ENCODE assay signal across 22 cellular contexts in genomic region chr6:35831257-35832007, GRCh38. TPM values are rescaled to one million over a fixed set of nuclear protein-coding genes. Genes with fewer than 3 reads are reported as not detected.
DNase-seq lines count a peak whose midpoint lies in the region; ATAC-seq and TF ChIP-seq lines count a peak whose summit lies in the region.
"Had no signal": no experiment of that assay in that cellular context is flagged by ENCODE, and none has a peak within 500 bp of the region (broad histone marks: within the 10 kb centered on the region; RNA-seq: fewer than 3 reads in every experiment).

No MANE protein-coding gene starts in this region.

- H3K9me3 ChIP-seq in RWPE2 (ENCODE audit: severe bottlenecking) = no peaks in the 10 kb centered on the region
- no peaks in the 10 kb centered on the region for H3K9me3 ChIP-seq in neutrophil
- H3K9me3 ChIP-seq in right cardiac atrium (ENCODE audit: control insufficient read depth, low read length) = no peaks in the 10 kb centered on the region
- H3K9me3 ChIP-seq: A549, MG63 had no signal

- 93% methylated on average over 5 of the region's 5 CpGs for WGBS in right cardiac atrium

- H3K4me2 ChIP-seq in GM23338 = no peak overlapping the region
- H3K4me2 ChIP-seq: A549, KMS-11, PC-9 had no signal

- H3K36me3 ChIP-seq in GM23338 (ENCODE audit: insufficient read depth) = peaks cover 14% of the 10 kb centered on the region
- H3K36me3 ChIP-seq in RWPE2 (ENCODE audit: low read depth) = peaks cover 37% of the 10 kb centered on the region
- H3K36me3 ChIP-seq in neutrophil = peaks cover 4% of the 10 kb centered on the region

- H3K27ac Mint-ChIP-seq in GM23338 = no peak overlapping the region

- H3K4me3 ChIP-seq in GM23338 (no peak overlapping the region), RWPE2 (ENCODE audit: severe bottlenecking) (no peak overlapping the region), neutrophil (ENCODE audit: low read depth in 1 of 2, low read length in 1 of 2) (no peak overlapping the region), right cardiac atrium (ENCODE audit: low read length) (no peak overlapping the region)
- H3K4me3 ChIP-seq: A549, GM12878, MG63, PC-9 had no signal

- H2AFZ ChIP-seq in GM23338 = no peak overlapping the region
- H2AFZ ChIP-seq: PC-9 had no signal

- TF ChIP-seq CTCF in GM23338 (conservative IDR thresholded peaks at IDR 0.05; ENCODE audit: low read depth in 2 of 2) = no peak
- no peak for TF ChIP-seq CTCF in RWPE2 (IDR thresholded peaks at IDR 0.05; ENCODE audit: poor library complexity, severe bottlenecking)
- TF ChIP-seq CTCF in neutrophil (IDR thresholded peaks at IDR 0.05) = no peak
- TF ChIP-seq CTCF in foreskin keratinocyte (conservative IDR thresholded peaks at IDR 0.05) = no peak

- DNase-seq in GM23338 (ENCODE audit: low spot score) (no peak), RWPE2 (ENCODE audit: low spot score) (no peak), kidney tubule cell (ENCODE audit: low spot score) (peak; percentile 4), COLO668 (lab: John Stamatoyannopoulos, UW; ENCODE audit: unreplicated experiment) (no peak), right cardiac atrium (no peak), foreskin keratinocyte (no peak)
- no peak for DNase-seq in activated CD4-positive, alpha-beta T cell treated with anti-CD3 and anti-CD28 coated beads for 48 hours
- DNase-seq: DMS79, HCEC 1CT, MG63, NCI-H1092 treated with DMSO at 0.1 percent for 48 hours, NCI-H1694 treated with DMSO at 0.1 percent for 48 hours, NCI-H446, NCI-H774, PC-9, SHP77 had no signal

- H3K79me2 ChIP-seq in GM23338 (replicated peaks; ENCODE audit: insufficient read depth) = no peaks in the 10 kb centered on the region

- H3K4me1 Mint-ChIP-seq in GM23338 = no peaks in the 10 kb centered on the region

- H3K4me1 ChIP-seq in GM23338 (ENCODE audit: insufficient read depth) = no peaks in the 10 kb centered on the region
- H3K4me1 ChIP-seq in RWPE2 (ENCODE audit: insufficient read depth, poor library complexity, severe bottlenecking) = no peaks in the 10 kb centered on the region
- H3K4me1 ChIP-seq in neutrophil (ENCODE audit: control insufficient read depth in 1 of 2, insufficient read depth in 1 of 2, low read depth in 1 of 2, low read length in 1 of 2) = peaks cover 43 to 45% of the 10 kb centered on the region in 2 experiments
- H3K4me1 ChIP-seq in right cardiac atrium (ENCODE audit: control insufficient read depth, insufficient read depth, low read length) = no peaks in the 10 kb centered on the region
- no peaks in the 10 kb centered on the region for H3K4me1 ChIP-seq in foreskin keratinocyte

- H3K4me3 Mint-ChIP-seq in GM23338 = no peak overlapping the region

- no peak; the same call in 2 of the 3 replicates for ATAC-seq in GM23338
- ATAC-seq in RWPE2 (ENCODE audit: low read depth) = peak; percentile 31; the same call in 2 of the 3 replicates
- ATAC-seq in right cardiac atrium = no peak
- no peak for ATAC-seq in foreskin keratinocyte
- ATAC-seq: A549, GM12878 had no signal

- H4K20me1 ChIP-seq in GM23338 (replicated peaks; ENCODE audit: insufficient read depth) = no peaks in the 10 kb centered on the region

- peaks cover 3% of the 10 kb centered on the region for H3K27me3 Mint-ChIP-seq in GM23338 (ENCODE audit: insufficient read depth, low read depth, poor library complexity)

- H3K9me3 Mint-ChIP-seq in GM23338 = no peaks in the 10 kb centered on the region

- peaks cover 26% of the 10 kb centered on the region for H3K36me3 Mint-ChIP-seq in GM23338 (ENCODE audit: low read depth)

- H3K27ac ChIP-seq in GM23338 (ENCODE audit: low read depth) = peak overlapping the region; percentile 68
- H3K27ac ChIP-seq in RWPE2 (ENCODE audit: poor library complexity, severe bottlenecking) = no peak overlapping the region
- peak overlapping the region; percentile 53 for H3K27ac ChIP-seq in neutrophil
- H3K27ac ChIP-seq in right cardiac atrium (ENCODE audit: low read length) = no peak overlapping the region
- H3K27ac ChIP-seq in foreskin keratinocyte = no peak overlapping the region
- H3K27ac ChIP-seq: A549, KMS-11 had no signal

- intact Hi-C loops in right cardiac atrium (cut with DNase I) = no loop called here

- H3F3A ChIP-seq in GM23338 (replicated peaks; ENCODE audit: low read depth) = peaks cover 6% of the 10 kb centered on the region; the same call in 1 of the 2 replicates

- H3K27me3 ChIP-seq in GM23338 (ENCODE audit: insufficient read depth) (no peaks in the 10 kb centered on the region), RWPE2 (ENCODE audit: insufficient read depth, poor library complexity, severe bottlenecking) (no peaks in the 10 kb centered on the region), neutrophil (no peaks in the 10 kb centered on the region), right cardiac atrium (ENCODE audit: control insufficient read depth, insufficient read depth) (no peaks in the 10 kb centered on the region), foreskin keratinocyte (no peaks in the 10 kb centered on the region)
- H3K27me3 ChIP-seq: MG63 had no signal

- no peaks in the 10 kb centered on the region for H3K9me2 ChIP-seq in GM23338 (ENCODE audit: insufficient read depth)

TF ChIP-seq in GM23338, 12 proteins besides CTCF, POLR2A, EP300 and RAD21 (continues in another document):
- TF ChIP-seq ZNF331 (CRISPR knock-in tag; IDR thresholded peaks at IDR 0.05; ENCODE audit: low read depth) (no peak), REST (IDR thresholded peaks at IDR 0.05; ENCODE audit: unreplicated experiment) (no peak), ZNF114 (CRISPR knock-in tag; IDR thresholded peaks at IDR 0.05) (no peak), EZH2 (IDR thresholded peaks at IDR 0.05; ENCODE audit: low read depth, unreplicated experiment) (no peak), NANOG (IDR thresholded peaks at IDR 0.05; ENCODE audit: borderline replicate concordance) (no peak)

RNA-seq across cellular contexts. Expression of gene LHFPL5, which starts 26.3 kb away (rescaled TPM):
- total RNA-seq in GM23338 (2014; rRNA removed; shearing (Covaris generic)) = not detected in 2 replicates
- not detected in 2 replicates for polyA plus RNA-seq in GM23338 (2016; fragmentation: Nextera tagmentation; extraction: Ambion mirVana)
- not detected for total RNA-seq in right cardiac atrium
- not detected for polyA plus RNA-seq in right cardiac atrium
- not detected in 2 replicates for total RNA-seq in foreskin keratinocyte
- not detected in 2 replicates for polyA plus RNA-seq in foreskin keratinocyte
- total RNA-seq: G401, HT1080 had no signal
- polyA plus RNA-seq: GM12878 had no signal

RNA-seq across cellular contexts. Expression of gene CLPS, which starts 34.3 kb away (rescaled TPM):
- not detected in 2 replicates for total RNA-seq in GM23338 (2014; rRNA removed; shearing (Covaris generic))
- polyA plus RNA-seq in GM23338 (2016; fragmentation: Nextera tagmentation; extraction: Ambion mirVana) (not detected in 2 replicates), right cardiac atrium (not detected), foreskin keratinocyte (not detected in 2 replicates)
- total RNA-seq in right cardiac atrium (not detected), foreskin keratinocyte (not detected in 2 replicates)
- total RNA-seq: G401, HT1080, PC-9 had no signal
- polyA plus RNA-seq: A549, GM12878 had no signal

RNA-seq across cellular contexts. Expression of gene CLPSL1, which starts 50.6 kb away (rescaled TPM):
- total RNA-seq in GM23338 (2014; rRNA removed; shearing (Covaris generic)) = not detected in 2 replicates
- polyA plus RNA-seq in GM23338 (2016; fragmentation: Nextera tagmentation; extraction: Ambion mirVana) (0.80 TPM in 1 of 2 replicates, not detected in the other), right cardiac atrium (not detected), foreskin keratinocyte (not detected in 2 replicates)
- total RNA-seq in right cardiac atrium (not detected), foreskin keratinocyte (not detected in 2 replicates)
- total RNA-seq: G401, GM12878, HT1080, PC-9 had no signal
- polyA plus RNA-seq: A549, GM12878 had no signal

RNA-seq across cellular contexts. Expression of gene CLPSL2, which starts 55.0 kb away (rescaled TPM):
- total RNA-seq in GM23338 (2014; rRNA removed; shearing (Covaris generic)) = 3.1 TPM in 1 of 2 replicates, not detected in the other
- polyA plus RNA-seq in GM23338 (2016; fragmentation: Nextera tagmentation; extraction: Ambion mirVana) (2.9 and 3.6 TPM in 2 replicates), right cardiac atrium (not detected), foreskin keratinocyte (not detected in 2 replicates)
- total RNA-seq in right cardiac atrium (not detected), foreskin keratinocyte (not detected in 2 replicates)
- total RNA-seq: G401, HT1080 had no signal

Comparison
In these comparisons a context has a peak if more than half of its experiments do, and no peak if none do; other contexts are left out.
1. H3K27ac ChIP-seq: peak in GM23338 (single experiment) and neutrophil (single experiment); none in RWPE2 (single experiment), right cardiac atrium (single experiment) and foreskin keratinocyte (single experiment).